In genomic region chr2:10436711-10437110, GRCh38 we compare ENCODE assay signal across 14 cellular contexts. TPM values are rescaled to one million over a fixed set of nuclear protein-coding genes. Genes with fewer than 3 reads are reported as not detected.
DNase-seq lines count a peak whose midpoint lies in the region; ATAC-seq and TF ChIP-seq lines count a peak whose summit lies in the region.
"Had no signal": no experiment of that assay in that cellular context is flagged by ENCODE, and none has a peak within 500 bp of the region (broad histone marks: within the 10 kb centered on the region; RNA-seq: fewer than 3 reads in every experiment).

No MANE protein-coding gene starts in this region.

- TF ChIP-seq POLR2A in spleen (IDR thresholded peaks at IDR 0.05), result no peak

- H3K79me2 ChIP-seq in PC-3 (ENCODE audit: low read length), result no peaks in the 10 kb centered on the region

- WGBS in endodermal cell (ENCODE audit: insufficient coverage in 1 of 2, insufficient read length in 1 of 2), 2 experiments, result 86 to 91% methylated on average over 8 to 11 of the region's 11 CpGs
- WGBS in spleen, 5 donors, result 83 to 91% (median 86%) methylated on average over 7 to 11 of the region's 11 CpGs

- H3K9me3 ChIP-seq in PC-3 (ENCODE audit: low read length) (no peaks in the 10 kb centered on the region), endodermal cell (ENCODE audit: control insufficient read depth, low read length) (no peaks in the 10 kb centered on the region), spleen (no peaks in the 10 kb centered on the region)
- H3K9me3 ChIP-seq: BE2C, Caco-2 had no signal

- H3K4me3 Mint-ChIP-seq in endodermal cell, result no peak overlapping the region
- H3K4me3 Mint-ChIP-seq: HFFc6 had no signal

- intact Hi-C loops in PC-3 (cut with micrococcal nuclease) (loop anchor here (1.0 kb wide), 1 partner anchor 312 kb away; no protein-coding TSS in a partner anchor), spleen (cut with DNase I; ENCODE audit: low total_unique reads) (loop anchor here (5.0 kb wide), 1 partner anchor 364 kb away; no protein-coding TSS in a partner anchor)

- H3K4me2 ChIP-seq in PC-3 (ENCODE audit: low read length), result no peak overlapping the region

- CTCF ChIA-PET in PC-3 (lab: Charles Lee), result interaction anchor here (0.6 to 0.7 kb wide), 2 partner anchors 12 to 223 kb away, joined by 3 read pairs; no protein-coding TSS in a partner anchor

- POLR2A ChIA-PET in PC-3 (lab: Charles Lee; ENCODE audit: unreplicated experiment), result no interaction called here

- no peak for ATAC-seq in PC-3
- ATAC-seq: HCT116 had no signal

- H3K4me3 ChIP-seq in H7 (ENCODE audit: insufficient read depth, low read depth, low read length), result no peak overlapping the region
- H3K4me3 ChIP-seq in PC-3 (ENCODE audit: low read length), result no peak overlapping the region
- no peak overlapping the region for H3K4me3 ChIP-seq in endodermal cell (ENCODE audit: low read length)
- no peak overlapping the region for H3K4me3 ChIP-seq in spleen
- H3K4me3 ChIP-seq: GM23248 had no signal

- no TSS peak for BruUV-seq in PC-3 (replicated peaks; lab: Mats Ljungman, UMichigan)

- peaks cover 21% of the 10 kb centered on the region for H4K20me1 ChIP-seq in PC-3 (ENCODE audit: low read length)

- H3K27me3 Mint-ChIP-seq in endodermal cell (ENCODE audit: insufficient read depth), result peaks cover 2% of the 10 kb centered on the region
- H3K27me3 Mint-ChIP-seq: CD4-positive, CD25-positive, alpha-beta regulatory T cell had no signal

- H2AFZ ChIP-seq in PC-3 (ENCODE audit: low read length), result no peak overlapping the region
- H2AFZ ChIP-seq: GM23248 had no signal

- peak; percentile 53 for DNase-seq in H7
- DNase-seq in PC-3, result no peak
- peak; percentile 55 for DNase-seq in endodermal cell
- DNase-seq in spleen, result peak; percentile 71
- DNase-seq in NCI-H526 (lab: John Stamatoyannopoulos, UW), result no peak
- no peak for DNase-seq in NCI-H446 (lab: John Stamatoyannopoulos, UW)
- DNase-seq: BE2C; C1 segment of cervical spinal cord; Caco-2; CD4-positive, CD25-positive, alpha-beta regulatory T cell; GM23248; HFFc6 had no signal

- H3K36me3 ChIP-seq in H7 (replicated peaks; ENCODE audit: control insufficient read depth, insufficient read depth, low read length), result peaks cover 3% of the 10 kb centered on the region
- H3K36me3 ChIP-seq in PC-3 (ENCODE audit: low read depth, low read length), result peaks cover 22% of the 10 kb centered on the region
- peaks cover 33% of the 10 kb centered on the region for H3K36me3 ChIP-seq in endodermal cell (ENCODE audit: control insufficient read depth, insufficient read depth, low read length)
- peaks cover 0 to 36% (median 27%) of the 10 kb centered on the region in 6 donors for H3K36me3 ChIP-seq in spleen

- peak overlapping the region; percentile 18; the same call in 1 of the 2 replicates for H3K27ac ChIP-seq in PC-3 (ENCODE audit: low read length)
- no peak overlapping the region for H3K27ac ChIP-seq in endodermal cell (ENCODE audit: low read depth, low read length)
- H3K27ac ChIP-seq in spleen, result no peak overlapping the region
- H3K27ac ChIP-seq: GM23248 had no signal

- no peaks in the 10 kb centered on the region for H3K4me1 ChIP-seq in PC-3 (ENCODE audit: insufficient read depth, low read length)
- no peaks in the 10 kb centered on the region for H3K4me1 ChIP-seq in endodermal cell (ENCODE audit: control insufficient read depth, insufficient read depth, low read length)
- H3K4me1 ChIP-seq in spleen, result peaks cover 0 to 29% (median 23%) of the 10 kb centered on the region in 6 donors
- H3K4me1 ChIP-seq: BE2C had no signal

- no peaks in the 10 kb centered on the region for H3K27me3 ChIP-seq in H7 (ENCODE audit: control insufficient read depth, insufficient read depth, low read length)
- no peaks in the 10 kb centered on the region for H3K27me3 ChIP-seq in PC-3 (ENCODE audit: low read length)
- H3K27me3 ChIP-seq in endodermal cell (ENCODE audit: control insufficient read depth, insufficient read depth, low read length, poor library complexity, severe bottlenecking), result no peaks in the 10 kb centered on the region
- peaks cover 0 to 17% (median 0%) of the 10 kb centered on the region in 7 donors for H3K27me3 ChIP-seq in spleen (replicated peaks in 1 of 7)
- H3K27me3 ChIP-seq: BE2C had no signal

- no peaks in the 10 kb centered on the region for H3K9me2 ChIP-seq in PC-3 (replicated peaks; ENCODE audit: low read length)

- H3K9me3 Mint-ChIP-seq in endodermal cell, result no peaks in the 10 kb centered on the region
- H3K9me3 Mint-ChIP-seq: CD4-positive, CD25-positive, alpha-beta regulatory T cell; CD8-positive, alpha-beta memory T cell; HFFc6 had no signal

- H3K9ac ChIP-seq in PC-3 (ENCODE audit: low read length) (no peak overlapping the region), endodermal cell (ENCODE audit: extremely low read depth, low read length, poor library complexity, severe bottlenecking) (no peak overlapping the region)
- H3K9ac ChIP-seq: GM23248 had no signal

- TF ChIP-seq CTCF in PC-3 (conservative IDR thresholded peaks at IDR 0.05; ENCODE audit: low read depth, low read length) (no peak), endodermal cell (conservative IDR thresholded peaks at IDR 0.05) (no peak), spleen (IDR thresholded peaks at IDR 0.05 in 8 of 11, conservative IDR thresholded peaks at IDR 0.05 in 3 of 11) (no peak)

- peaks cover 18% of the 10 kb centered on the region for H3K36me3 Mint-ChIP-seq in endodermal cell (ENCODE audit: low read depth)

- no peaks in the 10 kb centered on the region for H3K4me1 Mint-ChIP-seq in endodermal cell

- H3K27ac Mint-ChIP-seq in endodermal cell, result no peak overlapping the region
- H3K27ac Mint-ChIP-seq: CD4-positive, CD25-positive, alpha-beta regulatory T cell; HFFc6 had no signal

- peaks cover 16% of the 10 kb centered on the region for H3F3A ChIP-seq in PC-3 (ENCODE audit: low read length, unreplicated experiment)

RNA-seq across cellular contexts. Expression of gene ODC1, which starts 11.4 kb away (rescaled TPM):
- 95.6 and 175 TPM in 2 replicates for total RNA-seq in H7 (2014; rRNA removed; shearing (Covaris generic))
- 712 and 714 TPM in 2 replicates for total RNA-seq in PC-3 (2014; rRNA removed)
- total RNA-seq in endodermal cell, result 100 to 1,000 TPM; 108 to 152 TPM
- 336 TPM for polyA plus RNA-seq in endodermal cell (2013, experiment 1 of 2)
- 282 TPM for polyA plus RNA-seq in endodermal cell (2013, experiment 2 of 2)
- 10 to 100 TPM; 28.9 to 84.3 (median 62.8) TPM for total RNA-seq in spleen
- 10 to 100 TPM; 38.0 to 78.1 (median 65.3) TPM for polyA plus RNA-seq in spleen

Comparison
In these comparisons a context has a peak if more than half of its experiments do, and no peak if none do; other contexts are left out.
1. DNase-seq: peak in H7 (single experiment), endodermal cell (single experiment) and spleen (single experiment); none in PC-3 (single experiment), NCI-H526 (0 of 2) and NCI-H446 (0 of 2).